In genomic region chr4:115360441-115360840, GRCh38 we compare ENCODE assay signal across 27 cellular contexts.
DNase-seq lines count a peak whose midpoint lies in the region; ATAC-seq and TF ChIP-seq lines count a peak whose summit lies in the region.
"Had no signal": no experiment of that assay in that cellular context is flagged by ENCODE, and none has a peak within 500 bp of the region (broad histone marks: within the 10 kb centered on the region; RNA-seq: fewer than 3 reads in every experiment).

No MANE protein-coding gene starts in this region.

- H4K8ac ChIP-seq in H9 (replicated peaks; ENCODE audit: insufficient read length, low read depth, low read length) = no peak overlapping the region

- H3K23me2 ChIP-seq in H9 (ENCODE audit: insufficient read length, low read depth, low read length, poor library complexity, severe bottlenecking) = no peaks in the 10 kb centered on the region

- H3K36me3 ChIP-seq in suprapubic skin (no peaks in the 10 kb centered on the region), heart right ventricle (no peaks in the 10 kb centered on the region)
- H3K36me3 ChIP-seq: BLaER1, ovary, Peyer's patch, stomach, transverse colon had no signal

- no peak overlapping the region for H2BK12ac ChIP-seq in H9 (ENCODE audit: insufficient read length, low read depth, low read length)

- H3K9me3 Mint-ChIP-seq in H9 = peaks cover 0 to 2% of the 10 kb centered on the region in 2 experiments; a peak in 2 of 5 replicates
- H3K9me3 Mint-ChIP-seq: activated naive CD8-positive, alpha-beta T cell treated with anti-CD3 and anti-CD28 coated beads for 36 hours; effector memory CD8-positive, alpha-beta T cell had no signal

- no peak overlapping the region for H2BK15ac ChIP-seq in H9 (ENCODE audit: low read depth, low read length)

- ATAC-seq in heart right ventricle = no peak
- ATAC-seq: A549; effector memory CD8-positive, alpha-beta T cell; esophagus mucosa; K562; naive thymus-derived CD4-positive, alpha-beta T cell; right cardiac atrium had no signal

- intact Hi-C loops in heart right ventricle (cut with DNase I) = no loop called here

- no peak overlapping the region for H3K4ac ChIP-seq in H9 (ENCODE audit: low read depth, low read length)

- H3K4me1 ChIP-seq in suprapubic skin (no peaks in the 10 kb centered on the region), heart right ventricle (no peaks in the 10 kb centered on the region), H9 (ENCODE audit: insufficient read depth, low read length) (no peaks in the 10 kb centered on the region)
- H3K4me1 ChIP-seq: A549, BLaER1, Peyer's patch, stomach, transverse colon had no signal

- H3K18ac ChIP-seq in H9 (ENCODE audit: insufficient read length, low read depth, low read length) = no peak overlapping the region

- H2BK120ac ChIP-seq in H9 (ENCODE audit: low read depth, low read length, poor library complexity, severe bottlenecking) = no peak overlapping the region

- H3K9me3 ChIP-seq in suprapubic skin = no peaks in the 10 kb centered on the region
- H3K9me3 ChIP-seq in heart right ventricle = peaks cover 0 to 15% (median 0%) of the 10 kb centered on the region in 11 donors
- H3K9me3 ChIP-seq in H9 (ENCODE audit: control insufficient read depth, low read depth, low read length) = no peaks in the 10 kb centered on the region
- H3K9me3 ChIP-seq: A549, ovary, Peyer's patch had no signal

- H3K14ac ChIP-seq in H9 (ENCODE audit: insufficient read depth, low read length) = no peak overlapping the region

- no peaks in the 10 kb centered on the region for H3K79me2 ChIP-seq in H9 (ENCODE audit: insufficient read depth, low read length)

- no peak overlapping the region for H2BK20ac ChIP-seq in H9 (ENCODE audit: low read depth, low read length, poor library complexity, severe bottlenecking)

- WGBS in suprapubic skin = 33% methylated on average over 2 of the region's 2 CpGs
- WGBS in heart right ventricle, 2 donors = 63 to 69% methylated on average over 2 of the region's 2 CpGs
- WGBS in H9 (ENCODE audit: extremely low coverage, insufficient read length, low lambda C conversion rate) = no CpG with 5 or more reads among the region's 2 CpGs

- no peak overlapping the region for H3T11ph ChIP-seq in H9 (ENCODE audit: low read length)

- no peak overlapping the region; a peak in 1 of 7 replicates for H3K27ac Mint-ChIP-seq in H9
- H3K27ac Mint-ChIP-seq: activated naive CD8-positive, alpha-beta T cell treated with anti-CD3 and anti-CD28 coated beads for 36 hours; activated T-helper 2 cell treated with anti-CD3 and anti-CD28 coated beads, Interferon-gamma antibody, Interleukin-2, Interleukin-4, amounts not matched to agents 10 μg/mL and 5 μg/mL and 100 μg/mL, durations not matched to agents 14 hours and 24 hours and 36 hours; brain; effector memory CD8-positive, alpha-beta T cell; naive thymus-derived CD4-positive, alpha-beta T cell had no signal

- H3K4me3 ChIP-seq in fibroblast of villous mesenchyme (ENCODE audit: low read depth, low read length) (no peak overlapping the region), suprapubic skin (no peak overlapping the region), heart right ventricle (no peak overlapping the region)
- H3K4me3 ChIP-seq: A549, BLaER1, K562, ovary, Peyer's patch, stomach, transverse colon had no signal

- no peak overlapping the region for H3K4me3 Mint-ChIP-seq in H9
- H3K4me3 Mint-ChIP-seq: activated naive CD8-positive, alpha-beta T cell treated with anti-CD3 and anti-CD28 coated beads for 36 hours; brain; effector memory CD8-positive, alpha-beta T cell; naive thymus-derived CD4-positive, alpha-beta T cell had no signal

- H3K9ac ChIP-seq in H9 (ENCODE audit: extremely low read depth, insufficient read length, low read length) = no peak overlapping the region
- H3K9ac ChIP-seq: BLaER1 had no signal

- H3K27me3 Mint-ChIP-seq in H9 (ENCODE audit: low read depth) = no peaks in the 10 kb centered on the region
- H3K27me3 Mint-ChIP-seq: activated naive CD8-positive, alpha-beta T cell treated with anti-CD3 and anti-CD28 coated beads for 36 hours; brain; effector memory CD8-positive, alpha-beta T cell; naive thymus-derived CD4-positive, alpha-beta T cell had no signal

- H4K91ac ChIP-seq in H9 (ENCODE audit: insufficient read length, low read depth, low read length) = no peak overlapping the region

- H4K5ac ChIP-seq in H9 (ENCODE audit: insufficient read length, low read depth, low read length) = no peak overlapping the region

- H3K27me3 ChIP-seq in suprapubic skin = no peaks in the 10 kb centered on the region
- no peaks in the 10 kb centered on the region for H3K27me3 ChIP-seq in heart right ventricle
- H3K27me3 ChIP-seq in H9 (ENCODE audit: insufficient read depth, low read length) = no peaks in the 10 kb centered on the region
- H3K27me3 ChIP-seq: BLaER1, ovary, Peyer's patch, stomach, transverse colon had no signal

- H2AK5ac ChIP-seq in H9 (ENCODE audit: insufficient read length, low read length) = no peak overlapping the region

- H3K27ac ChIP-seq in suprapubic skin (peak overlapping the region; percentile 5), heart right ventricle (no peak overlapping the region), H9 (ENCODE audit: insufficient read length, low read depth, low read length) (no peak overlapping the region)
- H3K27ac ChIP-seq: A549, BLaER1, ovary, Peyer's patch, stomach, transverse colon had no signal

- no peak overlapping the region for H2AFZ ChIP-seq in H9 (ENCODE audit: low read length)

- H3K36me3 Mint-ChIP-seq in H9 (ENCODE audit: insufficient read depth in 1 of 3, low read depth in 3 of 3) = peaks cover 0 to 9% (median 2%) of the 10 kb centered on the region in 3 experiments; a peak in 2 of 7 replicates
- H3K36me3 Mint-ChIP-seq: activated naive CD8-positive, alpha-beta T cell treated with anti-CD3 and anti-CD28 coated beads for 36 hours; brain; naive thymus-derived CD4-positive, alpha-beta T cell had no signal

- no peak overlapping the region for H3K56ac ChIP-seq in H9 (ENCODE audit: insufficient read length, low read depth, low read length)

- no peak for TF ChIP-seq CTCF in fibroblast of villous mesenchyme (IDR thresholded peaks at IDR 0.05; ENCODE audit: insufficient read depth, low read depth, low read length)
- no peak for TF ChIP-seq CTCF in suprapubic skin (IDR thresholded peaks at IDR 0.05)
- TF ChIP-seq CTCF in heart right ventricle (IDR thresholded peaks at IDR 0.05) = no peak
- TF ChIP-seq CTCF in H9 (conservative IDR thresholded peaks at IDR 0.05) = no peak

- no peaks in the 10 kb centered on the region for H3K79me1 ChIP-seq in H9 (ENCODE audit: insufficient read depth, low read depth, low read length, poor library complexity, severe bottlenecking)

- no peak overlapping the region for H3K4me2 ChIP-seq in H9 (ENCODE audit: insufficient read depth, insufficient read length, low read length)
- H3K4me2 ChIP-seq: A549, BLaER1 had no signal

- DNase-seq in NCI-H446 (lab: John Stamatoyannopoulos, UW) (peak; percentile 1 to 2), NCI-H446 treated with DMSO at 0.1 percent for 48 hours (lab: John Stamatoyannopoulos, UW) (no peak), RPMI7951 (ENCODE audit: low read depth) (peak; percentile 1), fibroblast of villous mesenchyme (ENCODE audit: low read depth) (peak; percentile 5), suprapubic skin (ENCODE audit: low spot score in 2 of 2) (no peak), heart right ventricle (no peak), H9 (no peak)
- no peak for DNase-seq in activated T-cell treated with anti-CD3 and anti-CD28 coated beads, Interleukin-2, amount 50 U/mL, for 1 hour
- DNase-seq: activated naive CD8-positive, alpha-beta T cell treated with anti-CD3 and anti-CD28 coated beads for 36 hours; effector memory CD8-positive, alpha-beta T cell; EL; mesendoderm; MV-4-11; naive thymus-derived CD4-positive, alpha-beta T cell; NCI-H187 treated with DMSO at 0.1 percent for 48 hours; NCI-H510A; ovary; Peyer's patch; right cardiac atrium; stomach; transverse colon had no signal

- H3K4me1 Mint-ChIP-seq in H9 = no peaks in the 10 kb centered on the region
- H3K4me1 Mint-ChIP-seq: activated naive CD8-positive, alpha-beta T cell treated with anti-CD3 and anti-CD28 coated beads for 36 hours; brain; naive thymus-derived CD4-positive, alpha-beta T cell had no signal

- TF ChIP-seq EP300 in suprapubic skin (IDR thresholded peaks at IDR 0.05) = no peak

- H4K20me1 ChIP-seq in H9 (ENCODE audit: control insufficient read depth, insufficient read depth, insufficient read length) = no peaks in the 10 kb centered on the region
- H4K20me1 ChIP-seq: BLaER1 had no signal

- no peak overlapping the region for H2BK5ac ChIP-seq in H9 (ENCODE audit: insufficient read length, low read length)

- no peak for TF ChIP-seq POLR2A in suprapubic skin (IDR thresholded peaks at IDR 0.05)

- no peak overlapping the region for H3K23ac ChIP-seq in H9 (ENCODE audit: insufficient read length, low read depth, low read length)

Comparison
In these comparisons a context has a peak if more than half of its experiments do, and no peak if none do; other contexts are left out.
1. DNase-seq: peak in NCI-H446 (2 of 2), RPMI7951 (single experiment) and fibroblast of villous mesenchyme (single experiment); none in NCI-H446 treated with DMSO at 0.1 percent for 48 hours (single experiment), suprapubic skin (0 of 2), heart right ventricle (0 of 2), H9 (single experiment) and activated T-cell treated with anti-CD3 and anti-CD28 coated beads, Interleukin-2, amount 50 U/mL, for 1 hour (single experiment).